Comparison of ENCODE assay signal across 18 cellular contexts in the genomic region with DNA sequence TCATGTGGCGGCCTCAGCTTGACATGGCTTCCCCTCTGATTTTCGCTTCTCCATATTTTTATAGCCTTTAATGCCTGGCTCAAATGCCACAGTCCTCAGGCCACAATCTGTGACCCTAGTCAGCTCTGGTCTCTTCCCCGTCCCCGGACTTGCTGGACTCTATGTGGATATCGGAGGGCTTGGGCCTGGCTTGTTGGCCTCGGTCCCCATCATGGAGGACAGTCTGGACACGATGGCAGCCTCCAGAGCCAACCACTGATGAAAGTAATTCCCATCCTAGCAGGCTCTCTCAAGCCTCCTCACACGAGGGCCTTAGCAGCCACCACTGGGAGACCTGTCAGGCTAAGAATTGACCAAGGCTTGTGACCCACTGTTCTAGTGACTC.
DNase-seq lines count a peak whose midpoint lies in the region; ATAC-seq and TF ChIP-seq lines count a peak whose summit lies in the region.
"Had no signal": no experiment of that assay in that cellular context is flagged by ENCODE, and none has a peak within 500 bp of the region (broad histone marks: within the 10 kb centered on the region; RNA-seq: fewer than 3 reads in every experiment).

No MANE protein-coding gene starts in this region.

- peaks cover 2 to 69% of the 10 kb centered on the region in 2 donors for H3K36me3 ChIP-seq in gastrocnemius medialis

- POLR2A ChIA-PET in WTC11 (lab: Charles Lee) = no interaction called here

- H3K27ac ChIP-seq in coronary artery = no peak overlapping the region
- peak overlapping the region; percentile 59 to 80 (median 72) for H3K27ac ChIP-seq in gastrocnemius medialis
- H3K27ac ChIP-seq: A549 had no signal

- H3K36me3 Mint-ChIP-seq in activated CD8-positive, alpha-beta memory T cell treated with anti-CD3 and anti-CD28 coated beads, Interleukin-2, amount 10 ng/mL, durations not matched to agents 7 days and 5 days = peaks cover 56% of the 10 kb centered on the region
- H3K36me3 Mint-ChIP-seq in WTC11 = peaks cover 38% of the 10 kb centered on the region

- H3K9me3 ChIP-seq in gastrocnemius medialis = no peaks in the 10 kb centered on the region
- H3K9me3 ChIP-seq: A549 had no signal

- TF ChIP-seq CTCF in WTC11 (IDR thresholded peaks at IDR 0.05) = no peak
- TF ChIP-seq CTCF in coronary artery (IDR thresholded peaks at IDR 0.05) = no peak
- TF ChIP-seq CTCF in gastrocnemius medialis (IDR thresholded peaks at IDR 0.05 in 4 of 5, conservative IDR thresholded peaks at IDR 0.05 in 1 of 5) = no peak

- intact Hi-C loops in gastrocnemius medialis (cut with DNase I; ENCODE audit: low total_unique reads) = no loop called here

- no peak overlapping the region for H3K27ac Mint-ChIP-seq in activated CD8-positive, alpha-beta memory T cell treated with anti-CD3 and anti-CD28 coated beads, Interleukin-2, amount 10 ng/mL, durations not matched to agents 7 days and 5 days
- H3K27ac Mint-ChIP-seq in WTC11 = 0 out of 2 replicates have a peak overlapping the region, but pooled peaks have one; percentile 18
- H3K27ac Mint-ChIP-seq: CD4-positive, alpha-beta T cell had no signal

- no peaks in the 10 kb centered on the region for H3K9me3 Mint-ChIP-seq in activated CD8-positive, alpha-beta memory T cell treated with anti-CD3 and anti-CD28 coated beads, Interleukin-2, amount 10 ng/mL, durations not matched to agents 7 days and 5 days (ENCODE audit: low read depth)
- no peaks in the 10 kb centered on the region for H3K9me3 Mint-ChIP-seq in WTC11
- H3K9me3 Mint-ChIP-seq: CD4-positive, alpha-beta T cell had no signal

- CTCF ChIA-PET in activated CD8-positive, alpha-beta memory T cell treated with anti-CD3 and anti-CD28 coated beads, Interleukin-2, amount 10 ng/mL, durations not matched to agents 7 days and 5 days (lab: Charles Lee) = no interaction called here
- CTCF ChIA-PET in WTC11 (lab: Charles Lee) = no interaction called here

- H3K4me3 ChIP-seq in coronary artery (no peak overlapping the region), gastrocnemius medialis (no peak overlapping the region)
- H3K4me3 ChIP-seq: A549 had no signal

- DNase-seq in activated CD8-positive, alpha-beta memory T cell treated with anti-CD3 and anti-CD28 coated beads, Interleukin-2, amount 10 ng/mL, durations not matched to agents 7 days and 5 days = peak; percentile 25
- DNase-seq in activated CD8-positive, alpha-beta memory T cell treated with anti-CD3 and anti-CD28 coated beads, Interleukin-2, amount 50 U/mL, for 4 hours = no peak
- no peak for DNase-seq in WTC11 (ENCODE audit: low spot score)
- DNase-seq in coronary artery (ENCODE audit: low spot score) = peak; percentile 9
- no peak for DNase-seq in gastrocnemius medialis
- DNase-seq in NCI-H2029 (lab: John Stamatoyannopoulos, UW) = no peak
- no peak for DNase-seq in COR-L47 (lab: John Stamatoyannopoulos, UW)
- DNase-seq: CD4-positive, alpha-beta T cell; DMS153; GDM1; GOT3; NCI-H1105; NCI-H2081 treated with DMSO at 0.1 percent for 48 hours; NCI-H748 treated with DMSO at 0.1 percent for 48 hours; NK-92 treated with Interleukin-12 subunit alpha and Interleukin-12 subunit beta, amount 100 ng/mL, for 24 hours; SIG-M5 had no signal

- H3K27me3 ChIP-seq in gastrocnemius medialis = no peaks in the 10 kb centered on the region

- H3K27me3 Mint-ChIP-seq in activated CD8-positive, alpha-beta memory T cell treated with anti-CD3 and anti-CD28 coated beads, Interleukin-2, amount 10 ng/mL, durations not matched to agents 7 days and 5 days = no peaks in the 10 kb centered on the region
- H3K27me3 Mint-ChIP-seq in WTC11 (ENCODE audit: low read depth) = no peaks in the 10 kb centered on the region
- H3K27me3 Mint-ChIP-seq: CD4-positive, alpha-beta T cell had no signal

- H3K4me1 Mint-ChIP-seq in activated CD8-positive, alpha-beta memory T cell treated with anti-CD3 and anti-CD28 coated beads, Interleukin-2, amount 10 ng/mL, durations not matched to agents 7 days and 5 days = no peaks in the 10 kb centered on the region
- no peaks in the 10 kb centered on the region for H3K4me1 Mint-ChIP-seq in WTC11

- TF ChIP-seq POLR2A in gastrocnemius medialis (IDR thresholded peaks at IDR 0.05) = no peak

- in situ Hi-C loops in gastrocnemius medialis (cut with MboI; ENCODE audit: low sequenced_read_pairs in 4 of 4) = no loop called here

- no peak for ATAC-seq in activated CD8-positive, alpha-beta memory T cell treated with anti-CD3 and anti-CD28 coated beads, Interleukin-2, amount 10 ng/mL, durations not matched to agents 7 days and 5 days
- ATAC-seq in WTC11 (no peak), gastrocnemius medialis (no peak)
- ATAC-seq: A549, HCT116 had no signal

- H3K4me1 ChIP-seq in gastrocnemius medialis = peaks cover 33 to 53% of the 10 kb centered on the region in 2 donors
- H3K4me1 ChIP-seq: A549 had no signal

- no peak overlapping the region for H3K4me3 Mint-ChIP-seq in activated CD8-positive, alpha-beta memory T cell treated with anti-CD3 and anti-CD28 coated beads, Interleukin-2, amount 10 ng/mL, durations not matched to agents 7 days and 5 days
- H3K4me3 Mint-ChIP-seq in WTC11 = no peak overlapping the region
- H3K4me3 Mint-ChIP-seq: CD4-positive, alpha-beta T cell had no signal

TF ChIP-seq in WTC11, 78 proteins besides CTCF, POLR2A, EP300 and RAD21 (continues in another document):
- TF ChIP-seq, protein P1, sequence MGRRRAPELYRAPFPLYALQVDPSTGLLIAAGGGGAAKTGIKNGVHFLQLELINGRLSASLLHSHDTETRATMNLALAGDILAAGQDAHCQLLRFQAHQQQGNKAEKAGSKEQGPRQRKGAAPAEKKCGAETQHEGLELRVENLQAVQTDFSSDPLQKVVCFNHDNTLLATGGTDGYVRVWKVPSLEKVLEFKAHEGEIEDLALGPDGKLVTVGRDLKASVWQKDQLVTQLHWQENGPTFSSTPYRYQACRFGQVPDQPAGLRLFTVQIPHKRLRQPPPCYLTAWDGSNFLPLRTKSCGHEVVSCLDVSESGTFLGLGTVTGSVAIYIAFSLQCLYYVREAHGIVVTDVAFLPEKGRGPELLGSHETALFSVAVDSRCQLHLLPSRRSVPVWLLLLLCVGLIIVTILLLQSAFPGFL (CRISPR knock-in tag; IDR thresholded peaks at IDR 0.05; ENCODE audit: borderline replicate concordance) = no peak
- TF ChIP-seq, protein P2, sequence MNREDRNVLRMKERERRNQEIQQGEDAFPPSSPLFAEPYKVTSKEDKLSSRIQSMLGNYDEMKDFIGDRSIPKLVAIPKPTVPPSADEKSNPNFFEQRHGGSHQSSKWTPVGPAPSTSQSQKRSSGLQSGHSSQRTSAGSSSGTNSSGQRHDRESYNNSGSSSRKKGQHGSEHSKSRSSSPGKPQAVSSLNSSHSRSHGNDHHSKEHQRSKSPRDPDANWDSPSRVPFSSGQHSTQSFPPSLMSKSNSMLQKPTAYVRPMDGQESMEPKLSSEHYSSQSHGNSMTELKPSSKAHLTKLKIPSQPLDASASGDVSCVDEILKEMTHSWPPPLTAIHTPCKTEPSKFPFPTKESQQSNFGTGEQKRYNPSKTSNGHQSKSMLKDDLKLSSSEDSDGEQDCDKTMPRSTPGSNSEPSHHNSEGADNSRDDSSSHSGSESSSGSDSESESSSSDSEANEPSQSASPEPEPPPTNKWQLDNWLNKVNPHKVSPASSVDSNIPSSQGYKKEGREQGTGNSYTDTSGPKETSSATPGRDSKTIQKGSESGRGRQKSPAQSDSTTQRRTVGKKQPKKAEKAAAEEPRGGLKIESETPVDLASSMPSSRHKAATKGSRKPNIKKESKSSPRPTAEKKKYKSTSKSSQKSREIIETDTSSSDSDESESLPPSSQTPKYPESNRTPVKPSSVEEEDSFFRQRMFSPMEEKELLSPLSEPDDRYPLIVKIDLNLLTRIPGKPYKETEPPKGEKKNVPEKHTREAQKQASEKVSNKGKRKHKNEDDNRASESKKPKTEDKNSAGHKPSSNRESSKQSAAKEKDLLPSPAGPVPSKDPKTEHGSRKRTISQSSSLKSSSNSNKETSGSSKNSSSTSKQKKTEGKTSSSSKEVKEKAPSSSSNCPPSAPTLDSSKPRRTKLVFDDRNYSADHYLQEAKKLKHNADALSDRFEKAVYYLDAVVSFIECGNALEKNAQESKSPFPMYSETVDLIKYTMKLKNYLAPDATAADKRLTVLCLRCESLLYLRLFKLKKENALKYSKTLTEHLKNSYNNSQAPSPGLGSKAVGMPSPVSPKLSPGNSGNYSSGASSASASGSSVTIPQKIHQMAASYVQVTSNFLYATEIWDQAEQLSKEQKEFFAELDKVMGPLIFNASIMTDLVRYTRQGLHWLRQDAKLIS (CRISPR knock-in tag; IDR thresholded peaks at IDR 0.05; ENCODE audit: borderline replicate concordance) = no peak
- TF ChIP-seq CREB1 (CRISPR knock-in tag; IDR thresholded peaks at IDR 0.05) = no peak
- TF ChIP-seq JAZF1 (CRISPR knock-in tag; IDR thresholded peaks at IDR 0.05) = no peak
- TF ChIP-seq ZNF219 (CRISPR knock-in tag; IDR thresholded peaks at IDR 0.05; ENCODE audit: borderline replicate concordance) = no peak
- TF ChIP-seq, protein P3, sequence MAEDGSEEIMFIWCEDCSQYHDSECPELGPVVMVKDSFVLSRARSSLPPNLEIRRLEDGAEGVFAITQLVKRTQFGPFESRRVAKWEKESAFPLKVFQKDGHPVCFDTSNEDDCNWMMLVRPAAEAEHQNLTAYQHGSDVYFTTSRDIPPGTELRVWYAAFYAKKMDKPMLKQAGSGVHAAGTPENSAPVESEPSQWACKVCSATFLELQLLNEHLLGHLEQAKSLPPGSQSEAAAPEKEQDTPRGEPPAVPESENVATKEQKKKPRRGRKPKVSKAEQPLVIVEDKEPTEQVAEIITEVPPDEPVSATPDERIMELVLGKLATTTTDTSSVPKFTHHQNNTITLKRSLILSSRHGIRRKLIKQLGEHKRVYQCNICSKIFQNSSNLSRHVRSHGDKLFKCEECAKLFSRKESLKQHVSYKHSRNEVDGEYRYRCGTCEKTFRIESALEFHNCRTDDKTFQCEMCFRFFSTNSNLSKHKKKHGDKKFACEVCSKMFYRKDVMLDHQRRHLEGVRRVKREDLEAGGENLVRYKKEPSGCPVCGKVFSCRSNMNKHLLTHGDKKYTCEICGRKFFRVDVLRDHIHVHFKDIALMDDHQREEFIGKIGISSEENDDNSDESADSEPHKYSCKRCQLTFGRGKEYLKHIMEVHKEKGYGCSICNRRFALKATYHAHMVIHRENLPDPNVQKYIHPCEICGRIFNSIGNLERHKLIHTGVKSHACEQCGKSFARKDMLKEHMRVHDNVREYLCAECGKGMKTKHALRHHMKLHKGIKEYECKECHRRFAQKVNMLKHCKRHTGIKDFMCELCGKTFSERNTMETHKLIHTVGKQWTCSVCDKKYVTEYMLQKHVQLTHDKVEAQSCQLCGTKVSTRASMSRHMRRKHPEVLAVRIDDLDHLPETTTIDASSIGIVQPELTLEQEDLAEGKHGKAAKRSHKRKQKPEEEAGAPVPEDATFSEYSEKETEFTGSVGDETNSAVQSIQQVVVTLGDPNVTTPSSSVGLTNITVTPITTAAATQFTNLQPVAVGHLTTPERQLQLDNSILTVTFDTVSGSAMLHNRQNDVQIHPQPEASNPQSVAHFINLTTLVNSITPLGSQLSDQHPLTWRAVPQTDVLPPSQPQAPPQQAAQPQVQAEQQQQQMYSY (CRISPR knock-in tag; IDR thresholded peaks at IDR 0.05) = no peak
- no peak for TF ChIP-seq GTF2I (CRISPR knock-in tag; conservative IDR thresholded peaks at IDR 0.05)
- TF ChIP-seq NR3C1 (CRISPR knock-in tag; conservative IDR thresholded peaks at IDR 0.05; ENCODE audit: low read depth) = no peak
- TF ChIP-seq ETV6 (CRISPR knock-in tag; IDR thresholded peaks at IDR 0.05) = no peak

Comparison
In these comparisons a context has a peak if more than half of its experiments do, and no peak if none do; other contexts are left out.
1. DNase-seq: peak in activated CD8-positive, alpha-beta memory T cell treated with anti-CD3 and anti-CD28 coated beads, Interleukin-2, amount 10 ng/mL, durations not matched to agents 7 days and 5 days (single experiment) and coronary artery (single experiment); none in activated CD8-positive, alpha-beta memory T cell treated with anti-CD3 and anti-CD28 coated beads, Interleukin-2, amount 50 U/mL, for 4 hours (single experiment), WTC11 (single experiment), gastrocnemius medialis (0 of 2), NCI-H2029 (single experiment) and COR-L47 (single experiment).
2. H3K27ac ChIP-seq: peak in gastrocnemius medialis (4 of 4); none in coronary artery (0 of 2).